19 cellular contexts compared by ENCODE assay signal in the genomic region with DNA sequence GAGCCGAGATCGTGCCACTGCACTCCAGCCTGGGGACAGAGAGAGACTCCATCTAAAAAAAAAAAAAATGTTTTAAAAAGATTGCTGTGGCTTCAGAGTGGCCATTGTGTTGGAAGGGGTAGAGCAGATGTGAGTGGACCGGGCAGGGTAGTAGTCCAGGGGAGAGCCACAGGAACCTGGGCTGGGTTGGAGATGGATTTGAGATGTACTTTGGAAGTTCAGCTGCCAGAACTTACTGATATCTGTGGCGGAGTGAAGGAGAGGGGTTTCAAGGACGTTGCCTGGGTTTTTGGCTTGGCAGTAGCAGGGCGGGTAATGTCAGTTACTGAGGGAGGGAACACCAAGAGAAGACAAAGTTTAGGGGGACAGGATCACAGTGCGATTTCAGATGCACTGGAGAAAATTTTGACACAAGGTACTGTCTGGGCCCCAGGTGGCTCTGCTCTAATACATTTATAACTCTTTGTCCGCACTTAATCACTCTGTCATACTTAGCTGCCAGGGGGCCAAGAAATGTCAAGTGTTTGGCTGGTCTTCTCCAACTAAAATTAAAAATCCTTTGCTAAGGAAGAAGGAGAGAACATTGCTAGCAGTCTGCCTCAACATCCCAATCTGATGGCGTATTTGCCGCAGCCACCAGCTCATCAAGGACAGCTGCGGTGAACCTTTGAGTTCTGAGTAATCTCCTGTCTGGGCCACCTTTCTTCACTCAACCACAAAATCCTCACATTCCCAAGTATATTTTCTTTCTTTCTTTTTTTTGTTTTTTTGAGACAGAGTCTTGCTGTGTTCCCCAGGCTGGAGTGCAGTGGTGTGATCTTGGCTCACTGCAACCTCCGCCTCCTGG. TPM values are rescaled to one million over a fixed set of nuclear protein-coding genes. Genes with fewer than 3 reads are reported as not detected.
DNase-seq lines count a peak whose midpoint lies in the region; ATAC-seq and TF ChIP-seq lines count a peak whose summit lies in the region.
"Had no signal": no experiment of that assay in that cellular context is flagged by ENCODE, and none has a peak within 500 bp of the region (broad histone marks: within the 10 kb centered on the region; RNA-seq: fewer than 3 reads in every experiment).

No MANE protein-coding gene starts in this region.

- ATAC-seq in Right ventricle myocardium inferior (peak; percentile 3), left ventricle myocardium superior (peak; percentile 4), psoas muscle (peak in 3 of 4 donors; percentile 13 to 44 (median 35)), HG02759 (IDR thresholded peaks at IDR 0.05; ENCODE audit: unreplicated experiment) (no peak)
- ATAC-seq: activated naive CD4-positive, alpha-beta T cell treated with anti-CD3 and anti-CD28 coated beads, Interleukin-2, amount 50 U/mL, for 72 hours; GM12878; T-cell had no signal

- no peaks in the 10 kb centered on the region for H3K27me3 ChIP-seq in psoas muscle (ENCODE audit: insufficient read depth in 3 of 3, low read length in 2 of 3)

- no peaks in the 10 kb centered on the region for H3K9me3 ChIP-seq in psoas muscle

- TF ChIP-seq CTCF in psoas muscle (IDR thresholded peaks at IDR 0.05): no peak

- peak overlapping the region; percentile 75 for H3K27ac ChIP-seq in psoas muscle

- peaks cover 68% of the 10 kb centered on the region for H3K4me1 ChIP-seq in psoas muscle

- 46 to 79% (median 59%) methylated on average over 12 of the region's 12 CpGs for WGBS in psoas muscle, 3 donors

- no peaks in the 10 kb centered on the region for H3K36me3 ChIP-seq in psoas muscle (ENCODE audit: insufficient read depth in 1 of 2, low read depth in 1 of 2)

- DNase-seq in Right ventricle myocardium inferior (ENCODE audit: missing footprints) (no peak), cardiac septum (ENCODE audit: low spot score) (no peak), left ventricle myocardium superior (no peak), psoas muscle (no peak), COLO829 (ENCODE audit: low spot score) (no peak)
- no peak for DNase-seq in stimulated activated CD4-positive, alpha-beta T cell treated with anti-CD3 and anti-CD28 coated beads, Interleukin-2, amount 100 ng/mL, for 24 hours
- DNase-seq in activated CD8-positive, alpha-beta memory T cell treated with anti-CD3 and anti-CD28 coated beads, Interleukin-2, amount 50 U/mL, for 48 hours: no peak
- DNase-seq: activated CD8-positive, alpha-beta memory T cell treated with anti-CD3 and anti-CD28 coated beads, Interleukin-2, amount 50 U/mL, for 4 hours; CD4-positive, alpha-beta T cell; HFFc6; Karpas-422; mesendoderm; NCI-H187; NCI-H526; occipital lobe; T-cell had no signal

- H3K4me3 ChIP-seq in psoas muscle: no peak overlapping the region
- H3K4me3 ChIP-seq: GM12878 had no signal

- intact Hi-C loops in Right ventricle myocardium inferior (cut with DNase I): no loop called here
- intact Hi-C loops in cardiac septum (cut with DNase I): no loop called here
- intact Hi-C loops in left ventricle myocardium superior (cut with micrococcal nuclease): no loop called here
- intact Hi-C loops in psoas muscle (cut with DNase I): loop anchor here in 1 of 2 donors (5.0 kb wide), 2 partner anchors 58 to 167 kb away; a partner anchor contains a TSS

RNA-seq across cellular contexts. Expression of a gene that starts 9.6 kb away (rescaled TPM):
- 76.0 TPM for total RNA-seq in Right ventricle myocardium inferior
- total RNA-seq in cardiac septum: 39.2 TPM
- total RNA-seq in left ventricle myocardium superior: 76.8 TPM
- total RNA-seq in psoas muscle: 100 to 1,000 TPM in 2 of 4 donors, 10 to 100 TPM in 2; 65.8 to 209 (median 98.1) TPM
- 100 to 1,000 TPM in 1 of 3 donors, 10 to 100 TPM in 2; 19.4 to 118 (median 60.4) TPM for polyA plus RNA-seq in psoas muscle

RNA-seq across cellular contexts. Expression of a gene that starts 41.9 kb away (rescaled TPM):
- total RNA-seq in Right ventricle myocardium inferior (192 TPM), cardiac septum (182 TPM), left ventricle myocardium superior (211 TPM), psoas muscle (100 to 1,000 TPM; 137 to 199 (median 154) TPM)
- 100 to 1,000 TPM; 137 to 216 (median 143) TPM for polyA plus RNA-seq in psoas muscle
